28 cellular contexts compared by ENCODE assay signal in genomic region chr9:132801659-132802058, GRCh38.
DNase-seq lines count a peak whose midpoint lies in the region; ATAC-seq, FAIRE-seq and TF ChIP-seq lines count a peak whose summit lies in the region.
"Had no signal": no experiment of that assay in that cellular context is flagged by ENCODE, and none has a peak within 500 bp of the region (broad histone marks: within the 10 kb centered on the region; RNA-seq: fewer than 3 reads in every experiment).

No MANE protein-coding gene starts in this region.

- no peak overlapping the region for H3K18ac ChIP-seq in H1 (ENCODE audit: extremely low read depth, low read length)

- no peak overlapping the region for H3K9ac ChIP-seq in H1 (replicated peaks in 1 of 4; ENCODE audit: extremely low read depth in 1 of 4, low read depth in 3 of 4, low read length in 3 of 4)
- H3K9ac ChIP-seq: BLaER1 had no signal

- no peak for TF ChIP-seq POLR2A in H1 (IDR thresholded peaks at IDR 0.05; ENCODE audit: control extremely low read depth in 1 of 2, low read depth in 2 of 2, low read length in 2 of 2)

- H2BK15ac ChIP-seq in H1 (ENCODE audit: low read length): no peak overlapping the region

- H3K4me3 Mint-ChIP-seq in GM23338: no peak overlapping the region
- H3K4me3 Mint-ChIP-seq in stimulated activated memory B cell treated with anti-CD40 and anti-IgM and Interleukin-4, amounts not matched to agents 10 μg/mL and 1 μg/mL and 100 μg/mL, for 72 hours: no peak overlapping the region
- H3K4me3 Mint-ChIP-seq: CD14-positive monocyte; CD4-positive, alpha-beta memory T cell; CD4-positive, CD25-positive, alpha-beta regulatory T cell; CD8-positive, alpha-beta memory T cell had no signal

- no peak for TF ChIP-seq RAD21 in H1 (IDR thresholded peaks at IDR 0.05 in 1 of 2, conservative IDR thresholded peaks at IDR 0.05 in 1 of 2; ENCODE audit: low read depth in 2 of 2, low read length in 2 of 2)

- no peaks in the 10 kb centered on the region for H3K9me3 ChIP-seq in right atrium auricular region
- no peaks in the 10 kb centered on the region for H3K9me3 ChIP-seq in heart right ventricle
- no peaks in the 10 kb centered on the region for H3K9me3 ChIP-seq in KOPT-K1 (ENCODE audit: insufficient read depth, low read length, poor library complexity, severe bottlenecking)
- H3K9me3 ChIP-seq in H1 (ENCODE audit: insufficient read depth in 2 of 2, low read depth in 1 of 2, low read length in 1 of 2): no peaks in the 10 kb centered on the region
- H3K9me3 ChIP-seq: BE2C, BLaER1 had no signal

- peaks cover 21% of the 10 kb centered on the region for H3K4me1 Mint-ChIP-seq in GM23338
- H3K4me1 Mint-ChIP-seq in stimulated activated memory B cell treated with anti-CD40 and anti-IgM and Interleukin-4, amounts not matched to agents 10 μg/mL and 1 μg/mL and 100 μg/mL, for 72 hours: peaks cover 14% of the 10 kb centered on the region
- H3K4me1 Mint-ChIP-seq: CD4-positive, CD25-positive, alpha-beta regulatory T cell had no signal

- TF ChIP-seq EP300 in H1 (IDR thresholded peaks at IDR 0.05; ENCODE audit: borderline replicate concordance in 1 of 2, low read depth in 2 of 2, low read length in 2 of 2): no peak

- WGBS in heart right ventricle, 2 donors: 91 to 96% methylated on average over 4 of the region's 4 CpGs
- 88% methylated on average over 4 of the region's 4 CpGs; no CpG with 5 or more reads in 1 of the 2 experiments for WGBS in H1 (ENCODE audit: extremely low coverage in 1 of 2, insufficient coverage in 1 of 2, insufficient read length in 1 of 2, insufficient replicate concordance in 2 of 2, low coverage in 1 of 2, low lambda C conversion rate in 2 of 2, missing lambda C conversion rate in 1 of 2), 2 experiments

- no peaks in the 10 kb centered on the region for H3K79me1 ChIP-seq in H1 (ENCODE audit: low read depth, low read length)

- no peaks in the 10 kb centered on the region; the same call in 2 of the 3 replicates for H3K9me3 Mint-ChIP-seq in GM23338
- H3K9me3 Mint-ChIP-seq in stimulated activated memory B cell treated with anti-CD40 and anti-IgM and Interleukin-4, amounts not matched to agents 10 μg/mL and 1 μg/mL and 100 μg/mL, for 72 hours: no peaks in the 10 kb centered on the region
- H3K9me3 Mint-ChIP-seq: CD4-positive, CD25-positive, alpha-beta regulatory T cell; CD8-positive, alpha-beta memory T cell had no signal

- H3K4me1 ChIP-seq in right atrium auricular region: peaks cover 0 to 27% of the 10 kb centered on the region in 2 donors
- peaks cover 7 to 27% (median 13%) of the 10 kb centered on the region in 9 donors for H3K4me1 ChIP-seq in heart right ventricle
- H3K4me1 ChIP-seq in GM23338 (ENCODE audit: insufficient read depth): peaks cover 19% of the 10 kb centered on the region
- H3K4me1 ChIP-seq in H1 (replicated peaks in 1 of 4; ENCODE audit: control insufficient read depth in 3 of 4, insufficient read depth in 4 of 4, low read length in 3 of 4): peaks cover 0 to 8% (median 0%) of the 10 kb centered on the region in 4 experiments; a peak in 5 of 7 replicates

- H3K79me2 ChIP-seq in GM23338 (replicated peaks; ENCODE audit: insufficient read depth): no peaks in the 10 kb centered on the region
- H3K79me2 ChIP-seq in H1 (ENCODE audit: control insufficient read depth in 1 of 2, insufficient read depth in 2 of 2, low read length in 2 of 2): no peaks in the 10 kb centered on the region

- H2BK5ac ChIP-seq in H1 (ENCODE audit: low read depth, low read length): no peak overlapping the region

- H3K4me3 ChIP-seq in right atrium auricular region (no peak overlapping the region), heart right ventricle (no peak overlapping the region), GM23338 (no peak overlapping the region), H1 (ENCODE audit: extremely low read depth in 1 of 4, insufficient read depth in 2 of 4, low read depth in 3 of 4, low read length in 4 of 4) (no peak overlapping the region)
- H3K4me3 ChIP-seq: BLaER1, GM12878 had no signal

- no peak overlapping the region for H3K14ac ChIP-seq in H1 (ENCODE audit: insufficient read length)

- H3K27ac ChIP-seq in right atrium auricular region: no peak overlapping the region
- H3K27ac ChIP-seq in heart right ventricle: no peak overlapping the region
- no peak overlapping the region for H3K27ac ChIP-seq in GM23338 (ENCODE audit: low read depth)
- H3K27ac ChIP-seq in KOPT-K1 (ENCODE audit: low read depth, low read length, poor library complexity, severe bottlenecking): peak overlapping the region; percentile 47
- H3K27ac ChIP-seq in H1 (ENCODE audit: low read depth, low read length): no peak overlapping the region
- H3K27ac ChIP-seq: BLaER1 had no signal

- H3K9me2 ChIP-seq in GM23338 (ENCODE audit: insufficient read depth): no peaks in the 10 kb centered on the region

- no peaks in the 10 kb centered on the region for H3F3A ChIP-seq in GM23338 (replicated peaks; ENCODE audit: low read depth)

- H3K4me2 ChIP-seq in GM23338 (no peak overlapping the region), H1 (ENCODE audit: insufficient read depth in 1 of 2, low read depth in 2 of 2, low read length in 2 of 2) (no peak overlapping the region)
- H3K4me2 ChIP-seq: BLaER1 had no signal

- no peak overlapping the region for H2BK12ac ChIP-seq in H1 (ENCODE audit: low read depth, low read length)

- no peak overlapping the region for H3K23ac ChIP-seq in H1 (ENCODE audit: insufficient read length)

- no peak for FAIRE-seq in H1 (lab: Jason Lieb, UNC)
- FAIRE-seq: A204.1, GM12878, GM12892, GM18507, GM19239 had no signal

- no peaks in the 10 kb centered on the region for H3K27me3 ChIP-seq in right atrium auricular region
- H3K27me3 ChIP-seq in heart right ventricle: peaks cover 0 to 32% (median 12%) of the 10 kb centered on the region in 7 donors
- 0 out of 2 replicates have a peak, but pooled peaks cover under 1% of the 10 kb centered on the region for H3K27me3 ChIP-seq in GM23338 (ENCODE audit: insufficient read depth)
- H3K27me3 ChIP-seq in H1 (replicated peaks in 1 of 4; ENCODE audit: control insufficient read depth in 3 of 4, extremely low read depth in 1 of 4, insufficient read depth in 3 of 4, low read length in 3 of 4): peaks cover 0 to 25% (median 16%) of the 10 kb centered on the region in 4 experiments; a peak in 5 of 7 replicates
- H3K27me3 ChIP-seq: BE2C, BLaER1 had no signal

- H2AFZ ChIP-seq in GM23338 (0 out of 2 replicates have a peak overlapping the region, but pooled peaks have one; percentile 38), H1 (ENCODE audit: low read length) (no peak overlapping the region)

- no peaks in the 10 kb centered on the region for H3K36me3 Mint-ChIP-seq in GM23338 (ENCODE audit: low read depth)
- no peaks in the 10 kb centered on the region for H3K36me3 Mint-ChIP-seq in stimulated activated memory B cell treated with anti-CD40 and anti-IgM and Interleukin-4, amounts not matched to agents 10 μg/mL and 1 μg/mL and 100 μg/mL, for 72 hours
- H3K36me3 Mint-ChIP-seq: CD14-positive monocyte; CD4-positive, alpha-beta memory T cell; CD4-positive, CD25-positive, alpha-beta regulatory T cell; CD8-positive, alpha-beta memory T cell had no signal

- H2BK120ac ChIP-seq in H1 (replicated peaks; ENCODE audit: low read depth, low read length): no peak overlapping the region

- H3K23me2 ChIP-seq in H1 (ENCODE audit: low read depth, low read length): peaks cover 3% of the 10 kb centered on the region; the same call in 1 of the 2 replicates

- no peak overlapping the region for H2BK20ac ChIP-seq in H1 (ENCODE audit: low read length)

- H3K36me3 ChIP-seq in right atrium auricular region: no peaks in the 10 kb centered on the region
- H3K36me3 ChIP-seq in heart right ventricle: no peaks in the 10 kb centered on the region
- no peaks in the 10 kb centered on the region for H3K36me3 ChIP-seq in GM23338 (ENCODE audit: insufficient read depth)
- H3K36me3 ChIP-seq in KOPT-K1 (ENCODE audit: insufficient read depth, low read length): no peaks in the 10 kb centered on the region
- H3K36me3 ChIP-seq in H1 (ENCODE audit: control insufficient read depth in 2 of 4, insufficient read depth in 4 of 4, low read length in 3 of 4): no peaks in the 10 kb centered on the region
- H3K36me3 ChIP-seq: BE2C, BLaER1 had no signal

- POLR2A ChIA-PET in H1 (lab: Charles Lee; ENCODE audit: partially characterized antibody): no interaction called here

- no peak overlapping the region for H3K27ac Mint-ChIP-seq in GM23338
- no peak overlapping the region for H3K27ac Mint-ChIP-seq in stimulated activated memory B cell treated with anti-CD40 and anti-IgM and Interleukin-4, amounts not matched to agents 10 μg/mL and 1 μg/mL and 100 μg/mL, for 72 hours
- H3K27ac Mint-ChIP-seq: CD14-positive monocyte; CD4-positive, alpha-beta memory T cell; CD4-positive, CD25-positive, alpha-beta regulatory T cell had no signal

- H4K91ac ChIP-seq in H1 (replicated peaks; ENCODE audit: insufficient read length, low read length): no peak overlapping the region

- TF ChIP-seq CTCF in right atrium auricular region (IDR thresholded peaks at IDR 0.05): no peak
- TF ChIP-seq CTCF in heart right ventricle (IDR thresholded peaks at IDR 0.05): no peak
- TF ChIP-seq CTCF in GM23338 (conservative IDR thresholded peaks at IDR 0.05; ENCODE audit: low read depth in 2 of 2): no peak
- TF ChIP-seq CTCF in H1 (IDR thresholded peaks at IDR 0.05; ENCODE audit: control extremely low read depth in 1 of 3, insufficient read depth in 1 of 3, low read depth in 1 of 3, low read length in 3 of 3): no peak

- no peak overlapping the region for H4K8ac ChIP-seq in H1 (ENCODE audit: extremely low read depth, insufficient read depth, low read length)

- intact Hi-C loops in heart right ventricle (cut with DNase I): loop anchor here in 9 of 10 donors (2.0 to 10.0 kb wide), 10 partner anchors 127 to 391 kb away; partner anchors contain the start of genes CFAP77 (in 6 of the 9), GFI1B (in 1 of the 9) and GTF3C4 (in 1 of the 9)

- peaks cover 34% of the 10 kb centered on the region for H3K27me3 Mint-ChIP-seq in GM23338 (ENCODE audit: insufficient read depth, low read depth, poor library complexity)
- peaks cover 66% of the 10 kb centered on the region for H3K27me3 Mint-ChIP-seq in stimulated activated memory B cell treated with anti-CD40 and anti-IgM and Interleukin-4, amounts not matched to agents 10 μg/mL and 1 μg/mL and 100 μg/mL, for 72 hours

- no peak overlapping the region for H3K56ac ChIP-seq in H1 (replicated peaks; ENCODE audit: insufficient read length, low read depth, low read length)

- ATAC-seq in heart right ventricle: no peak
- ATAC-seq in GM23338: no peak
- ATAC-seq in GM19035 (IDR thresholded peaks at IDR 0.05; ENCODE audit: unreplicated experiment): no peak
- ATAC-seq in stimulated activated memory B cell treated with anti-CD40 and anti-IgM and Interleukin-4, amounts not matched to agents 10 μg/mL and 1 μg/mL and 100 μg/mL, for 72 hours: no peak
- ATAC-seq: GM12878 had no signal

- no peak overlapping the region for H4K5ac ChIP-seq in H1 (ENCODE audit: insufficient read length, low read depth, low read length)

- DNase-seq in right atrium auricular region (ENCODE audit: low spot score) (peak; percentile 23), heart right ventricle (no peak), GM23338 (ENCODE audit: low spot score) (no peak), H1 (ENCODE audit: low read depth in 1 of 2, low spot score in 2 of 2) (no peak)
- DNase-seq: 8988T; ACHN; BE2C; C1 segment of cervical spinal cord; CD4-positive, alpha-beta memory T cell; CD4-positive, CD25-positive, alpha-beta regulatory T cell; CD8-positive, alpha-beta memory T cell; COR-L47; DMS 273 treated with DMSO at 0.1 percent for 48 hours; DMS153; DMS53; DMS79; EL; GDM1 had no signal

- no peaks in the 10 kb centered on the region for H4K20me1 ChIP-seq in GM23338 (replicated peaks; ENCODE audit: insufficient read depth)
- peaks cover 0 to 6% of the 10 kb centered on the region in 2 experiments for H4K20me1 ChIP-seq in H1 (replicated peaks in 1 of 2; ENCODE audit: control insufficient read depth in 1 of 2, insufficient read depth in 2 of 2, low read length in 2 of 2)
- H4K20me1 ChIP-seq: BLaER1 had no signal

- H3K4ac ChIP-seq in H1 (replicated peaks; ENCODE audit: insufficient read length, low read depth, low read length): no peak overlapping the region

- no peak overlapping the region for H2AK5ac ChIP-seq in H1 (ENCODE audit: low read depth, low read length)

- CTCF ChIA-PET in H1 (lab: Charles Lee; ENCODE audit: partially characterized antibody): interaction anchor here (1.3 to 1.6 kb wide), 4 partner anchors 11 to 107 kb away, joined by 3 to 4 read pairs (median 4); no protein-coding TSS in a partner anchor
